Comparison of ENCODE assay signal across 22 cellular contexts in genomic region chr6:45265246-45265645, GRCh38.
"Had no signal": no experiment of that assay in that cellular context is flagged by ENCODE, and none has a peak within 500 bp of the region (broad histone marks: within the 10 kb centered on the region; RNA-seq: fewer than 3 reads in every experiment).

No MANE protein-coding gene starts in this region.

- H3K9me3 ChIP-seq: breast epithelium, tibial artery, uterus had no signal

- H3K4me1 ChIP-seq: breast epithelium, tibial artery, uterus had no signal

- H3K27ac ChIP-seq: breast epithelium, tibial artery, uterus, VCaP had no signal

- H3K27me3 ChIP-seq: breast epithelium, tibial artery, uterus had no signal

- ATAC-seq: activated T-cell treated with anti-CD3 and anti-CD28 coated beads, Interleukin-2, amount 50 U/mL, for 4 hours; left colon; stimulated activated naive CD8-positive, alpha-beta T cell treated with anti-CD3 and anti-CD28 coated beads, Interleukin-15, Interleukin-2, amounts not matched to agents 100 U/mL and 50 U/mL, for 24 hours had no signal

- H3K4me3 ChIP-seq: breast epithelium, lung, tibial artery, uterus had no signal

- H3K4me1 Mint-ChIP-seq: nephron had no signal

- H3K36me3 ChIP-seq: breast epithelium, tibial artery, uterus had no signal

- H3K9me3 Mint-ChIP-seq: activated T-cell treated with anti-CD3 and anti-CD28 coated beads, Interleukin-2, amount 50 U/mL, for 4 hours had no signal

- H3K27ac Mint-ChIP-seq: endodermal cell, nephron had no signal

- DNase-seq: activated CD4-positive, alpha-beta T cell treated with anti-CD3 and anti-CD28 coated beads, Interleukin-2, amount 50 U/mL, for 1 hour; activated CD4-positive, CD25-positive, alpha-beta regulatory T cell treated with anti-CD3 and anti-CD28 coated beads, Interleukin-2, amount 50 U/mL, for 72 hours; activated CD8-positive, alpha-beta memory T cell treated with anti-CD3 and anti-CD28 coated beads, Interleukin-2, amount 50 U/mL, for 4 hours; activated effector memory CD4-positive, alpha-beta T cell treated with Interleukin-2 at 50 U/mL for 16 hours; activated naive CD4-positive, alpha-beta T cell treated with anti-CD3 and anti-CD28 coated beads, Interleukin-2, amount 50 U/mL, for 16 hours; activated T-cell treated with anti-CD3 and anti-CD28 coated beads, Interleukin-2, amount 50 U/mL, for 4 hours; endodermal cell; islet precursor cell; left colon; midbrain; nucleus accumbens; posterior cingulate gyrus; retina; stimulated activated naive CD8-positive, alpha-beta T cell treated with anti-CD3 and anti-CD28 coated beads, Interleukin-15, Interleukin-2, amounts not matched to agents 100 U/mL and 50 U/mL, for 24 hours; substantia nigra; tibial artery; uterus had no signal

- H3K4me3 Mint-ChIP-seq: activated T-cell treated with anti-CD3 and anti-CD28 coated beads, Interleukin-2, amount 50 U/mL, for 4 hours; endodermal cell; nephron; T-helper 1 cell treated with Interleukin-12 subunit alpha and Interleukin-12 subunit beta and Interleukin-4 antibody, amounts not matched to agents 30 μg/mL and 1 μg/mL, for 36 hours had no signal
